ENCODE assay signal across 8 cellular contexts in genomic region chrX:2463481-2463880, GRCh38. TPM values are rescaled to one million over a fixed set of nuclear protein-coding genes. Genes with fewer than 3 reads are reported as not detected.
DNase-seq lines count a peak whose midpoint lies in the region; ATAC-seq, FAIRE-seq and TF ChIP-seq lines count a peak whose summit lies in the region.
"Not testable (repeated sequence)": the region's sequence is repeated elsewhere in the genome, so short reads cannot be mapped to it uniquely, and the experiment has no call there.

No MANE protein-coding gene starts in this region.

- not testable (repeated sequence) for H4K20me1 ChIP-seq in fibroblast of lung (ENCODE audit: control insufficient read depth, extremely low read depth, insufficient read depth, low read length); neural progenitor cell (ENCODE audit: low read depth)

- ATAC-seq in WTC11: not testable (repeated sequence)

- not testable (repeated sequence) for TF ChIP-seq CTCF in WTC11 (IDR thresholded peaks at IDR 0.05); cardiac fibroblast (IDR thresholded peaks at IDR 0.05; ENCODE audit: low read depth, low read length); fibroblast of lung (conservative IDR thresholded peaks at IDR 0.05 in 1 of 2, IDR thresholded peaks at IDR 0.05 in 1 of 2; ENCODE audit: low read depth in 1 of 2, low read length in 2 of 2); neural progenitor cell (IDR thresholded peaks at IDR 0.05)

- not testable (repeated sequence) for H3K36me3 ChIP-seq in fibroblast of lung (ENCODE audit: control insufficient read depth, insufficient read depth, low read length); neural progenitor cell

- not testable (repeated sequence) for H3K4me3 Mint-ChIP-seq in WTC11, neural progenitor cell

- not testable (repeated sequence) for H3F3A ChIP-seq in neural progenitor cell (ENCODE audit: low read depth)

- H3K27me3 ChIP-seq in fibroblast of lung (ENCODE audit: control insufficient read depth, insufficient read depth, low read length); neural progenitor cell: not testable (repeated sequence)

- H3K27ac Mint-ChIP-seq in WTC11 (peak overlapping the region; percentile 62), neural progenitor cell (peak overlapping the region; percentile 81)

- not testable (repeated sequence) for H3K4me2 ChIP-seq in fibroblast of lung (ENCODE audit: extremely low read depth, insufficient read depth, low read length)
- peak overlapping the region; percentile 31 for H3K4me2 ChIP-seq in neural progenitor cell

- not testable (repeated sequence) for H3K4me3 ChIP-seq in cardiac fibroblast (replicated peaks in 1 of 2; ENCODE audit: low read depth in 2 of 2, low read length in 2 of 2); neural progenitor cell
- H3K4me3 ChIP-seq in fibroblast of lung (replicated peaks in 1 of 4; ENCODE audit: control extremely low read depth in 1 of 4, insufficient read depth in 1 of 4, low read depth in 3 of 4, low read length in 4 of 4): peak overlapping the region in 1 of 4 experiments; percentile 11

- not testable (repeated sequence) for H2AFZ ChIP-seq in fibroblast of lung (ENCODE audit: low read length); neural progenitor cell (replicated peaks)

- POLR2A ChIA-PET in WTC11 (lab: Charles Lee): not testable (repeated sequence)

- H3K9ac ChIP-seq in fibroblast of lung (ENCODE audit: insufficient read depth, low read length): peak overlapping the region; percentile 13
- H3K9ac ChIP-seq in neural progenitor cell: not testable (repeated sequence)

- not testable (repeated sequence) for H3K4me1 ChIP-seq in fibroblast of lung (ENCODE audit: control insufficient read depth, extremely low read depth, insufficient read depth, low read length)
- H3K4me1 ChIP-seq in neural progenitor cell: peaks cover 20% of the 10 kb centered on the region

- not testable (repeated sequence) for H3K9me3 ChIP-seq in fibroblast of lung (ENCODE audit: control insufficient read depth, insufficient read depth, low read depth, low read length); neural progenitor cell (ENCODE audit: low read depth)

- FAIRE-seq in urothelium cell line (lab: Jason Lieb, UNC): not testable (repeated sequence)

- DNase-seq in EL (peak; percentile 19), HT1080 (ENCODE audit: low read depth) (peak; percentile 86), cardiac fibroblast (ENCODE audit: low read depth in 2 of 2) (peak; percentile 49 to 62), fibroblast of lung (ENCODE audit: low read depth in 2 of 2) (peak; percentile 58 to 85), kidney tubule cell (ENCODE audit: low spot score) (peak; percentile 11), urothelium cell line (ENCODE audit: low spot score) (peak; percentile 6)
- DNase-seq in WTC11 (ENCODE audit: low spot score); neural progenitor cell (ENCODE audit: low spot score): not testable (repeated sequence)

- H3K36me3 Mint-ChIP-seq in WTC11: peaks cover 56% of the 10 kb centered on the region
- H3K36me3 Mint-ChIP-seq in neural progenitor cell: peaks cover 18% of the 10 kb centered on the region

- CTCF ChIA-PET in WTC11 (lab: Charles Lee): not testable (repeated sequence)

- H3K27me3 Mint-ChIP-seq in WTC11 (ENCODE audit: low read depth); neural progenitor cell (ENCODE audit: insufficient read depth, low read depth): not testable (repeated sequence)

- H3K4me1 Mint-ChIP-seq in WTC11 (peaks cover 25% of the 10 kb centered on the region), neural progenitor cell (peaks cover 29% of the 10 kb centered on the region)

- not testable (repeated sequence) for H3K79me2 ChIP-seq in fibroblast of lung (ENCODE audit: control insufficient read depth, insufficient read depth, low read length)
- H3K79me2 ChIP-seq in neural progenitor cell (ENCODE audit: low read depth): peaks cover 86% of the 10 kb centered on the region

- H3K9me3 Mint-ChIP-seq in WTC11: peaks cover 43% of the 10 kb centered on the region
- H3K9me3 Mint-ChIP-seq in neural progenitor cell: peaks cover 20% of the 10 kb centered on the region

- peak overlapping the region; percentile 34 for H3K27ac ChIP-seq in fibroblast of lung (ENCODE audit: insufficient read depth, low read length)
- H3K27ac ChIP-seq in neural progenitor cell: not testable (repeated sequence)

RNA-seq across cellular contexts. Expression of gene DHRSX, which starts 37.3 kb away (rescaled TPM):
- 13.3 and 22.7 TPM in 2 replicates for total RNA-seq in HT1080 (2014; rRNA removed; shearing (Covaris generic))
- polyA plus RNA-seq in HT1080 (2015; cell fraction: cytosol; rRNA removed): 10.8 and 23.3 TPM in 2 replicates
- 7.4 and 11.5 TPM in 2 replicates for polyA plus RNA-seq in HT1080 (2015; cell fraction: nucleus; rRNA removed)
- 28.2 to 34.3 TPM (median 33.4 TPM) in 3 replicates for total RNA-seq in WTC11 (2021)
- 23.9 and 25.6 TPM in 2 replicates for total RNA-seq in fibroblast of lung
- 23.7 and 24.9 TPM in 2 replicates for polyA plus RNA-seq in fibroblast of lung
- 21.2 and 24.6 TPM in 2 replicates for polyA plus RNA-seq in fibroblast of lung (2012)
- 61.9 and 87.8 TPM in 2 replicates for polyA minus RNA-seq in fibroblast of lung (ENCODE audit: low replicate concordance)
- total RNA-seq in neural progenitor cell (ENCODE audit: low replicate concordance): 25.6 and 31.8 TPM in 2 replicates

RNA-seq across cellular contexts. Expression of gene ZBED1, which starts 37.3 kb away (rescaled TPM):
- total RNA-seq in HT1080 (2014; rRNA removed; shearing (Covaris generic)): 27.6 and 32.7 TPM in 2 replicates
- polyA plus RNA-seq in HT1080 (2015; cell fraction: cytosol; rRNA removed): 25.8 and 29.1 TPM in 2 replicates
- 12.3 and 14.1 TPM in 2 replicates for polyA plus RNA-seq in HT1080 (2015; cell fraction: nucleus; rRNA removed)
- total RNA-seq in WTC11 (2021) (45.1 to 49.2 TPM (median 47.3 TPM) in 3 replicates), fibroblast of lung (24.8 and 27.7 TPM in 2 replicates), neural progenitor cell (ENCODE audit: low replicate concordance) (36.9 and 37.0 TPM in 2 replicates)
- 14.4 and 14.5 TPM in 2 replicates for polyA plus RNA-seq in fibroblast of lung
- 16.3 and 17.2 TPM in 2 replicates for polyA plus RNA-seq in fibroblast of lung (2012)
- 14.6 and 20.5 TPM in 2 replicates for polyA minus RNA-seq in fibroblast of lung (ENCODE audit: low replicate concordance)
